In the genomic region with DNA sequence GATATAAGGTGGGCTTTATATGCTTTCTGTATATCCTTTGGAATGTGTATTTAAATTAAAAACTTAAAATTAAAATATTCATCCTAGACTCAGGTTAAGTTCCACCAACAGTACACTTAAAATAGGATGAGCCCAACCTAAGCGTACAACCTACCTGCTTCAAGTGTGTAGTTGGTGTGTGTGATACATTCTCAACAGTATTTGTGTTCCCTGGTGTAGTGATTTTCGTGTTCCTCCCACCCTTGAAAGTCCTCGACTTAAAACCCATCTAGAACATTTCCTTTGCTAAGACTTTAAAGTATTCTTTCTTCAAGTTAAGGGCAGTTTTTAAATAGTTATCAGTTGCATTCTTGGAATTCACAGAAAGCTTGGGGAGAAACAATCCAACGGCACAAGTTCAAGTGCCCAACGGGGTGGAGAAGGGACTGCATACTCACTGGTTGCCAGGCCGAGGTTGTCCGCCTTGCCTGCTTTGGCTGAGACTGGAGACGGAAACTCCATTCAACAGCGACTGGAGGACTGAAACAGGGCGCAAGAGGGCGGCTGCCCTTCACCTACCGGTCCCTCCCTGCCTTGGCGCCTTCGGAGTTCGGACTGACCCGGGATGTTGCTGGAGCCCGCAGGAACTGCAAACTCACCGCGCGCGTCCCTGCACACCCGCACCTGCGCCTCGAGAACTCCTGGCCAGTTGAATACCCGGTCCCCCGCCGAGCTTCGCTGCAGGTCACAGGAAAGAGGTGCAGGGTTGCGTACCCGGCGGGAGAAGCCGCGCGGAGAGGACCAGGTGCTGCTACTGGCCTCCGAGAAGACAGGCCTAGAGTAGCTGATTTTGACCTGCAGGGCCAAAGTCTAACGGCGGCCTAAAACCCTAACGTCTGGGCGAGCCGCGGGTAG, we compare ENCODE assay signal across 13 cellular contexts. TPM values are rescaled to one million over a fixed set of nuclear protein-coding genes. Genes with fewer than 3 reads are reported as not detected.
DNase-seq lines count a peak whose midpoint lies in the region; ATAC-seq and TF ChIP-seq lines count a peak whose summit lies in the region.
"Not testable (repeated sequence)": the region's sequence is repeated elsewhere in the genome, so short reads cannot be mapped to it uniquely, and the experiment has no call there.
"Had no signal": no experiment of that assay in that cellular context is flagged by ENCODE, and none has a peak within 500 bp of the region (broad histone marks: within the 10 kb centered on the region; RNA-seq: fewer than 3 reads in every experiment).

No MANE protein-coding gene starts in this region.

- peak; percentile 1 for DNase-seq in Ammon's horn (ENCODE audit: low spot score)
- DNase-seq in H9: peak; percentile 67
- peak; percentile 45 for DNase-seq in activated T-cell treated with anti-CD3 and anti-CD28 coated beads, Interleukin-2, amount 50 U/mL, for 24 hours
- peak; percentile 22 for DNase-seq in endothelial cell (ENCODE audit: low spot score)
- peak; percentile 70 for DNase-seq in lower lobe of right lung
- peak; percentile 0 for DNase-seq in neuronal stem cell (ENCODE audit: low spot score)

- not testable (repeated sequence) for H2AK5ac ChIP-seq in H9 (ENCODE audit: insufficient read length, low read length); neuronal stem cell (ENCODE audit: low read depth, low read length)

- H4K8ac ChIP-seq in H9 (replicated peaks; ENCODE audit: insufficient read length, low read depth, low read length); neuronal stem cell (ENCODE audit: low read depth, low read length): not testable (repeated sequence)

- H3K4me3 ChIP-seq in iPS-11a (ENCODE audit: low read depth, low read length) (peak overlapping the region; percentile 8), lower lobe of right lung (peak overlapping the region; percentile 37), neuronal stem cell (ENCODE audit: low read length in 2 of 2) (peak overlapping the region in 1 of 2 donors; percentile 41)

- H3K27me3 Mint-ChIP-seq in H9 (ENCODE audit: low read depth); endothelial cell (ENCODE audit: unreplicated experiment); stimulated activated memory B cell treated with anti-CD40 and anti-IgM and Interleukin-4, amounts not matched to agents 10 μg/mL and 1 μg/mL and 100 μg/mL, for 72 hours: not testable (repeated sequence)
- H3K27me3 Mint-ChIP-seq in activated T-cell treated with anti-CD3 and anti-CD28 coated beads, Interleukin-2, amount 50 U/mL, for 24 hours: peaks cover 15% of the 10 kb centered on the region

- not testable (repeated sequence) for H2BK5ac ChIP-seq in H9 (ENCODE audit: insufficient read length, low read length); neuronal stem cell (ENCODE audit: low read length)

- H3K4ac ChIP-seq in H9 (ENCODE audit: low read depth, low read length); neuronal stem cell (ENCODE audit: low read length): not testable (repeated sequence)

- H3K56ac ChIP-seq in H9 (ENCODE audit: insufficient read length, low read depth, low read length): not testable (repeated sequence)

- TF ChIP-seq CTCF in H9 (conservative IDR thresholded peaks at IDR 0.05); endothelial cell (IDR thresholded peaks at IDR 0.05; ENCODE audit: unreplicated experiment); lower lobe of right lung (IDR thresholded peaks at IDR 0.05): not testable (repeated sequence)

- H3K9me3 Mint-ChIP-seq in H9; activated T-cell treated with anti-CD3 and anti-CD28 coated beads, Interleukin-2, amount 50 U/mL, for 24 hours; endothelial cell (ENCODE audit: unreplicated experiment); stimulated activated memory B cell treated with anti-CD40 and anti-IgM and Interleukin-4, amounts not matched to agents 10 μg/mL and 1 μg/mL and 100 μg/mL, for 72 hours: not testable (repeated sequence)

- not testable (repeated sequence) for H2BK120ac ChIP-seq in H9 (ENCODE audit: low read depth, low read length, poor library complexity, severe bottlenecking); neuronal stem cell (ENCODE audit: low read depth, low read length)

- H3K79me2 ChIP-seq in H9 (ENCODE audit: insufficient read depth, low read length): not testable (repeated sequence)

- not testable (repeated sequence) for H2BK20ac ChIP-seq in H9 (ENCODE audit: low read depth, low read length, poor library complexity, severe bottlenecking)

- peak; percentile 94 to 96 for ATAC-seq in lower lobe of right lung
- ATAC-seq in stimulated activated memory B cell treated with anti-CD40 and anti-IgM and Interleukin-4, amounts not matched to agents 10 μg/mL and 1 μg/mL and 100 μg/mL, for 72 hours: not testable (repeated sequence)

- not testable (repeated sequence) for H3K9me3 ChIP-seq in H9 (ENCODE audit: control insufficient read depth, low read depth, low read length); lower lobe of right lung; neuronal stem cell (replicated peaks in 1 of 2; ENCODE audit: control insufficient read depth in 2 of 2, insufficient read depth in 1 of 2, low read depth in 1 of 2, low read length in 2 of 2)

- peak overlapping the region; percentile 71; the same call in 1 of the 2 replicates for H3K14ac ChIP-seq in H9 (ENCODE audit: insufficient read depth, low read length)
- not testable (repeated sequence) for H3K14ac ChIP-seq in neuronal stem cell (ENCODE audit: low read length)

- H3K4me2 ChIP-seq in H9 (ENCODE audit: insufficient read depth, insufficient read length, low read length) (peak overlapping the region; percentile 48), neuronal stem cell (ENCODE audit: insufficient read depth, low read length, poor library complexity, severe bottlenecking) (peak overlapping the region; percentile 40)

- not testable (repeated sequence) for H2AFZ ChIP-seq in H9 (ENCODE audit: low read length); neuronal stem cell (ENCODE audit: low read length)

- H4K20me1 ChIP-seq in H9 (ENCODE audit: control insufficient read depth, insufficient read depth, insufficient read length): not testable (repeated sequence)

- H4K91ac ChIP-seq in H9 (ENCODE audit: insufficient read length, low read depth, low read length); neuronal stem cell (ENCODE audit: low read depth, low read length, poor library complexity): not testable (repeated sequence)

- H3K79me1 ChIP-seq in H9 (ENCODE audit: insufficient read depth, low read depth, low read length, poor library complexity, severe bottlenecking); neuronal stem cell (ENCODE audit: low read depth, low read length): not testable (repeated sequence)

- not testable (repeated sequence) for H3K27ac ChIP-seq in H9 (ENCODE audit: insufficient read length, low read depth, low read length); neuronal stem cell (replicated peaks; ENCODE audit: low read length)
- peak overlapping the region; percentile 69 for H3K27ac ChIP-seq in lower lobe of right lung

- not testable (repeated sequence) for H3K23me2 ChIP-seq in H9 (ENCODE audit: insufficient read length, low read depth, low read length, poor library complexity, severe bottlenecking)

- not testable (repeated sequence) for H2BK12ac ChIP-seq in H9 (ENCODE audit: insufficient read length, low read depth, low read length); neuronal stem cell (ENCODE audit: low read length)

- peak overlapping the region; percentile 23 for H3K9ac ChIP-seq in H9 (ENCODE audit: extremely low read depth, insufficient read length, low read length)
- not testable (repeated sequence) for H3K9ac ChIP-seq in neuronal stem cell (ENCODE audit: low read depth, low read length, poor library complexity)

- no CpG with 5 or more reads among the region's 41 CpGs for WGBS in H9 (ENCODE audit: extremely low coverage, insufficient read length, low lambda C conversion rate)
- no CpG with 5 or more reads among the region's 41 CpGs for WGBS in neuronal stem cell (ENCODE audit: extremely low coverage in 2 of 2, insufficient read length in 2 of 2, insufficient replicate concordance in 1 of 2), 2 donors

- H3K18ac ChIP-seq in H9 (ENCODE audit: insufficient read length, low read depth, low read length): peak overlapping the region; percentile 75
- not testable (repeated sequence) for H3K18ac ChIP-seq in neuronal stem cell (ENCODE audit: low read length)

- not testable (repeated sequence) for H3T11ph ChIP-seq in H9 (ENCODE audit: low read length)

- not testable (repeated sequence) for H3K36me3 ChIP-seq in lower lobe of right lung; neuronal stem cell (replicated peaks in 1 of 2; ENCODE audit: control insufficient read depth in 2 of 2, insufficient read depth in 2 of 2, low read length in 2 of 2)

- not testable (repeated sequence) for H3K23ac ChIP-seq in H9 (ENCODE audit: insufficient read length, low read depth, low read length); neuronal stem cell (ENCODE audit: low read depth, low read length, poor library complexity)

- peak overlapping the region; percentile 72 to 75 for H3K4me3 Mint-ChIP-seq in H9
- not testable (repeated sequence) for H3K4me3 Mint-ChIP-seq in activated T-cell treated with anti-CD3 and anti-CD28 coated beads, Interleukin-2, amount 50 U/mL, for 24 hours; endothelial cell (ENCODE audit: unreplicated experiment)
- H3K4me3 Mint-ChIP-seq in stimulated activated memory B cell treated with anti-CD40 and anti-IgM and Interleukin-4, amounts not matched to agents 10 μg/mL and 1 μg/mL and 100 μg/mL, for 72 hours: peak overlapping the region; percentile 41

- not testable (repeated sequence) for H3K4me1 ChIP-seq in H9 (ENCODE audit: insufficient read depth, low read length); lower lobe of right lung; neuronal stem cell (ENCODE audit: control insufficient read depth in 2 of 2, insufficient read depth in 1 of 2, low read depth in 1 of 2, low read length in 2 of 2)

- intact Hi-C loops in lower lobe of right lung (cut with DNase I): not testable (repeated sequence)

- H3K36me3 Mint-ChIP-seq in H9 (ENCODE audit: insufficient read depth in 1 of 3, low read depth in 3 of 3); activated T-cell treated with anti-CD3 and anti-CD28 coated beads, Interleukin-2, amount 50 U/mL, for 24 hours (ENCODE audit: low read depth); endothelial cell (ENCODE audit: low read depth, unreplicated experiment); stimulated activated memory B cell treated with anti-CD40 and anti-IgM and Interleukin-4, amounts not matched to agents 10 μg/mL and 1 μg/mL and 100 μg/mL, for 72 hours: not testable (repeated sequence)

- H4K5ac ChIP-seq in H9 (ENCODE audit: insufficient read length, low read depth, low read length): not testable (repeated sequence)

- peaks cover 7 to 12% of the 10 kb centered on the region in 2 experiments; a peak in 3 of 4 replicates for H3K4me1 Mint-ChIP-seq in H9
- H3K4me1 Mint-ChIP-seq in activated T-cell treated with anti-CD3 and anti-CD28 coated beads, Interleukin-2, amount 50 U/mL, for 24 hours (ENCODE audit: low read depth); endothelial cell (ENCODE audit: unreplicated experiment): not testable (repeated sequence)
- peaks cover 12% of the 10 kb centered on the region for H3K4me1 Mint-ChIP-seq in stimulated activated memory B cell treated with anti-CD40 and anti-IgM and Interleukin-4, amounts not matched to agents 10 μg/mL and 1 μg/mL and 100 μg/mL, for 72 hours

- peak overlapping the region in 1 of 3 experiments; percentile 82; a peak in 1 of 7 replicates for H3K27ac Mint-ChIP-seq in H9
- H3K27ac Mint-ChIP-seq in activated T-cell treated with anti-CD3 and anti-CD28 coated beads, Interleukin-2, amount 50 U/mL, for 24 hours; endothelial cell (ENCODE audit: unreplicated experiment); stimulated activated memory B cell treated with anti-CD40 and anti-IgM and Interleukin-4, amounts not matched to agents 10 μg/mL and 1 μg/mL and 100 μg/mL, for 72 hours: not testable (repeated sequence)

- H2BK15ac ChIP-seq in H9 (ENCODE audit: low read depth, low read length); neuronal stem cell (ENCODE audit: low read length): not testable (repeated sequence)

- not testable (repeated sequence) for H3K27me3 ChIP-seq in H9 (ENCODE audit: insufficient read depth, low read length); lower lobe of right lung (ENCODE audit: low read depth); neuronal stem cell (ENCODE audit: control insufficient read depth in 3 of 3, insufficient read depth in 3 of 3, low read depth in 1 of 3, low read length in 3 of 3)

RNA-seq across cellular contexts. Expression of a gene that starts 35.8 kb away (rescaled TPM):
- not detected in 2 replicates for total RNA-seq in H9 (2021)
- total RNA-seq in endothelial cell (ENCODE audit: unreplicated experiment): not detected
- 65.3 TPM for total RNA-seq in lower lobe of right lung
- not detected for polyA plus RNA-seq in neuronal stem cell (2013, experiment 1 of 2)
- polyA plus RNA-seq in neuronal stem cell (2013, experiment 2 of 2): not detected
- total RNA-seq: activated CD4-positive, alpha-beta T cell treated with anti-CD3 and anti-CD28 coated beads, Interleukin-2, amount 10 ng/mL, durations not matched to agents 7 days and 5 days; NCI-H460; PC-9; T-helper 1 cell treated with Interleukin-12 subunit alpha and Interleukin-12 subunit beta and Interleukin-4 antibody, amounts not matched to agents 30 ng/mL and 1 ng/mL, for 36 hours had no signal
- polyA plus RNA-seq: immature natural killer cell had no signal

Comparison
In these comparisons a context has a peak if more than half of its experiments do, and no peak if none do; other contexts are left out.
1. DNase-seq: peak in every context shown above with its lines; median percentile 70 in lower lobe of right lung; 67 in H9; 45 in activated T-cell treated with anti-CD3 and anti-CD28 coated beads, Interleukin-2, amount 50 U/mL, for 24 hours; 22 in endothelial cell; 1 in Ammon's horn; 0 in neuronal stem cell.
2. RNA of a gene that starts 35.8 kb away (total RNA-seq): 65.3 TPM in lower lobe of right lung (single experiment); not detected in endothelial cell (single experiment) and not detected in H9; every median in the first group is over 10 times any median in the second.